ENCODE assay signal across 25 cellular contexts in the genomic region with DNA sequence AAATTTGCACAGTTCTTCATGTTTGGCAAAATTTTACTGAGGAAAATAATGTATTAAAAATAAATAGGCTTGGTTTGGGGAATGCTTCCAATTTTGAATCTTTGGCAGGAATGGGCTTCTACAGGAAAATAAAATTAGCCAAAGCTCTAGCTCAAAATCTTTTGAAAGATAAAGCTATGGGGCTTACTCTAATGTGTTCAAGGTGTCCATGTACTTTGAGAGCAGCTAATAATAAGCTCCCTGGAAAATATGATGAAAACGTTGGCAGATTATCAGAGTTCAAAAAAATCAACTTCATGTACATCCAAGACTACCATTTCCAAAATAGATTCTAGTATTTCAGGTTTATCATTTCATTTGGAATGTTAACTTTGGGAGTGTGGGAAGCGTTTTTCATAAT.
"Had no signal": no experiment of that assay in that cellular context is flagged by ENCODE, and none has a peak within 500 bp of the region (broad histone marks: within the 10 kb centered on the region; RNA-seq: fewer than 3 reads in every experiment).

No MANE protein-coding gene starts in this region.

- H3K36me3 Mint-ChIP-seq: immature natural killer cell; stimulated activated effector memory CD8-positive, alpha-beta T cell treated with anti-CD3 and anti-CD28 coated beads, Interleukin-12 subunit alpha, Interleukin-12 subunit beta, amount 100 ng/mL, for 72 hours had no signal

- H3K27me3 ChIP-seq: heart left ventricle, left lung, right atrium auricular region, right lobe of liver, thyroid gland, transverse colon, upper lobe of right lung had no signal

- H3K27ac Mint-ChIP-seq: immature natural killer cell; naive thymus-derived CD8-positive, alpha-beta T cell; nephron; stimulated activated effector memory CD8-positive, alpha-beta T cell treated with anti-CD3 and anti-CD28 coated beads, Interleukin-12 subunit alpha, Interleukin-12 subunit beta, amount 100 ng/mL, for 72 hours; stimulated activated naive CD8-positive, alpha-beta T cell treated with anti-CD3 and anti-CD28 coated beads, Interleukin-15, Interleukin-2, amounts not matched to agents 100 ng/mL and 50 ng/mL, for 24 hours had no signal

- ATAC-seq: heart left ventricle; left colon; left lung; lower lobe of right lung; naive thymus-derived CD8-positive, alpha-beta T cell; psoas muscle; right lobe of liver; stimulated activated effector memory CD8-positive, alpha-beta T cell treated with anti-CD3 and anti-CD28 coated beads, Interleukin-12 subunit alpha, Interleukin-12 subunit beta, amount 100 ng/mL, for 72 hours; upper lobe of right lung had no signal

- H3K27ac ChIP-seq: heart left ventricle, left lung, lower lobe of right lung, parathyroid adenoma, psoas muscle, right atrium auricular region, right lobe of liver, thyroid gland, transverse colon, upper lobe of right lung had no signal

- H3K4me1 Mint-ChIP-seq: immature natural killer cell; naive thymus-derived CD8-positive, alpha-beta T cell; nephron; neural crest cell; stimulated activated effector memory CD8-positive, alpha-beta T cell treated with anti-CD3 and anti-CD28 coated beads, Interleukin-12 subunit alpha, Interleukin-12 subunit beta, amount 100 ng/mL, for 72 hours had no signal

- H3K4me3 ChIP-seq: heart left ventricle, left lung, lower lobe of right lung, psoas muscle, right atrium auricular region, right lobe of liver, skin epidermis, thyroid gland, transverse colon, upper lobe of right lung had no signal

- H3K36me3 ChIP-seq: heart left ventricle, left lung, lower lobe of right lung, right atrium auricular region, right lobe of liver, thyroid gland, transverse colon, upper lobe of right lung had no signal

- H3K9me3 ChIP-seq: lower lobe of right lung, right lobe of liver, thyroid gland, transverse colon, upper lobe of right lung had no signal

- H3K4me3 Mint-ChIP-seq: immature natural killer cell; naive thymus-derived CD8-positive, alpha-beta T cell; nephron; neural crest cell; stimulated activated effector memory CD8-positive, alpha-beta T cell treated with anti-CD3 and anti-CD28 coated beads, Interleukin-12 subunit alpha, Interleukin-12 subunit beta, amount 100 ng/mL, for 72 hours; stimulated activated naive CD8-positive, alpha-beta T cell treated with anti-CD3 and anti-CD28 coated beads, Interleukin-15, Interleukin-2, amounts not matched to agents 100 ng/mL and 50 ng/mL, for 24 hours had no signal

- DNase-seq: heart left ventricle; immature natural killer cell; kidney; left colon; left lung; lower lobe of right lung; mammary epithelial cell; mesenchymal stem cell; naive thymus-derived CD8-positive, alpha-beta T cell; psoas muscle; right lobe of liver; stimulated activated CD4-positive, alpha-beta T cell treated with anti-CD3 and anti-CD28 coated beads, Interleukin-12 subunit alpha, Interleukin-12 subunit beta, amount 100 ng/mL, for 4 hours; stimulated activated CD4-positive, alpha-beta T cell treated with anti-CD3 and anti-CD28 coated beads, Interleukin-15, amount 100 ng/mL, for 24 hours; stimulated activated CD4-positive, alpha-beta T cell treated with anti-CD3 and anti-CD28 coated beads, Interleukin-4, amount 100 ng/mL, for 24 hours; stimulated activated naive CD4-positive, alpha-beta T cell; thyroid gland; transverse colon; upper lobe of right lung had no signal

- H3K4me1 ChIP-seq: left lung, lower lobe of right lung, parathyroid adenoma, right atrium auricular region, right lobe of liver, transverse colon, upper lobe of right lung had no signal
